ENCODE assay signal across 8 cellular contexts in the genomic region with DNA sequence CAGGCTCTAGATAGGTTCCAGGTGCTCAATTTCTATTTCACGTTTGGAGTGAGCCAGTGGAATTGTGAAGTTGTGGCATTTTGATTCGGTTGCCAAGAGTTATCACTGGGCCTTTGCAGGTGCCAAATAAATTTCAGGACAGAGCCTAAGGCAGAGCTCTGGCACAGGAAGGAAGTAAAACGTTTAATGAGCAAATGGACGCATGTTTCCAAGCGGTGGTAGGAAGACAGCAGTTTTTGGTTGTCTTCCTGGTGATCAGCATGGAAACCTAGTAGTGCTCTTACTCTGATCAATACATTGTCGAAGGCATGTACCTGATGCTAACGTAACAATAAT. TPM values are rescaled to one million over a fixed set of nuclear protein-coding genes. Genes with fewer than 3 reads are reported as not detected.
DNase-seq lines count a peak whose midpoint lies in the region; ATAC-seq, FAIRE-seq and TF ChIP-seq lines count a peak whose summit lies in the region.

No MANE protein-coding gene starts in this region.

- no peaks in the 10 kb centered on the region for H3K9me1 ChIP-seq in endothelial cell of umbilical vein (replicated peaks; ENCODE audit: control insufficient read depth, extremely low read depth, insufficient read depth, low read length)

- no peaks in the 10 kb centered on the region for H3K27me3 ChIP-seq in CD4-positive, alpha-beta memory T cell (ENCODE audit: insufficient read depth, low read length)
- no peaks in the 10 kb centered on the region for H3K27me3 ChIP-seq in endothelial cell of umbilical vein (ENCODE audit: control insufficient read depth in 2 of 2, insufficient read depth in 2 of 2, low read length in 2 of 2)

- peak overlapping the region; percentile 44 for H3K4me2 ChIP-seq in endothelial cell of umbilical vein (ENCODE audit: insufficient read depth, low read length)

- H4K20me1 ChIP-seq in endothelial cell of umbilical vein (replicated peaks; ENCODE audit: control insufficient read depth, extremely low read depth, insufficient read depth, low read length), result no peaks in the 10 kb centered on the region

- H3K27ac ChIP-seq in CD4-positive, alpha-beta memory T cell (ENCODE audit: low read depth, low read length), result peak overlapping the region; percentile 95
- H3K27ac ChIP-seq in endothelial cell of umbilical vein (ENCODE audit: insufficient read depth, low read depth, low read length), result peak overlapping the region; percentile 0

- no peak for DNase-seq in CD4-positive, alpha-beta memory T cell
- peak; percentile 50 for DNase-seq in NCI-H774 (lab: John Stamatoyannopoulos, UW)
- DNase-seq in endothelial cell of umbilical vein (ENCODE audit: low read depth, low spot score), result no peak
- no peak for DNase-seq in neural crest cell (ENCODE audit: low read depth, low spot score)
- DNase-seq in COLO668 (lab: John Stamatoyannopoulos, UW; ENCODE audit: unreplicated experiment), result no peak
- DNase-seq in anterior cingulate cortex (lab: John Stamatoyannopoulos, UW), result no peak
- DNase-seq in cerebellum (ENCODE audit: low spot score), result no peak

- H2AFZ ChIP-seq in endothelial cell of umbilical vein (ENCODE audit: low read depth, low read length), result peak overlapping the region; percentile 79

- dilution Hi-C loops in endothelial cell of umbilical vein (cut with MboI; ENCODE audit: extremely low pct_ligation_motif_present, low sequenced_read_pairs), result no loop called here

- H3K79me2 ChIP-seq in endothelial cell of umbilical vein (ENCODE audit: control insufficient read depth, insufficient read depth, low read length), result no peaks in the 10 kb centered on the region

- H3K4me1 Mint-ChIP-seq in CD4-positive, alpha-beta memory T cell, result peaks cover 46 to 81% (median 58%) of the 10 kb centered on the region in 4 donors
- H3K4me1 Mint-ChIP-seq in neural crest cell, result peaks cover 19% of the 10 kb centered on the region

- ATAC-seq in HG03469 (IDR thresholded peaks at IDR 0.05; ENCODE audit: unreplicated experiment), result no peak

- H3K9ac ChIP-seq in endothelial cell of umbilical vein (replicated peaks; ENCODE audit: extremely low read depth, insufficient read depth, low read length), result peak overlapping the region; percentile 36

- H3K9me3 ChIP-seq in CD4-positive, alpha-beta memory T cell (ENCODE audit: control insufficient read depth in 1 of 2, low read length in 2 of 2), result no peaks in the 10 kb centered on the region
- no peaks in the 10 kb centered on the region for H3K9me3 ChIP-seq in endothelial cell of umbilical vein (replicated peaks; ENCODE audit: control insufficient read depth, insufficient read depth, low read length)

- peak overlapping the region; percentile 90 to 100 (median 96) for H3K4me3 Mint-ChIP-seq in CD4-positive, alpha-beta memory T cell
- H3K4me3 Mint-ChIP-seq in neural crest cell, result peak overlapping the region; percentile 84

- POLR2A ChIA-PET in CD4-positive, alpha-beta memory T cell (lab: Charles Lee; ENCODE audit: partially characterized antibody), result interaction anchor here (0.9 to 6.0 kb wide), 12 partner anchors 11 to 134 kb away, joined by 3 to 149 read pairs (median 7); no protein-coding TSS in a partner anchor
- POLR2A ChIA-PET in endothelial cell of umbilical vein (lab: Charles Lee), result no interaction called here

- no peaks in the 10 kb centered on the region for H3K27me3 Mint-ChIP-seq in CD4-positive, alpha-beta memory T cell
- H3K27me3 Mint-ChIP-seq in neural crest cell (ENCODE audit: low read depth), result peaks cover 14% of the 10 kb centered on the region

- TF ChIP-seq POLR2A in endothelial cell of umbilical vein (IDR thresholded peaks at IDR 0.05; ENCODE audit: low read depth, low read length), result no peak

- peaks cover 33 to 45% of the 10 kb centered on the region in 2 donors for H3K36me3 Mint-ChIP-seq in CD4-positive, alpha-beta memory T cell
- H3K36me3 Mint-ChIP-seq in neural crest cell (ENCODE audit: low read depth), result no peaks in the 10 kb centered on the region

- FAIRE-seq in endothelial cell of umbilical vein (lab: Jason Lieb, UNC), result no peak

- peak overlapping the region; percentile 94 to 96 for H3K4me3 ChIP-seq in CD4-positive, alpha-beta memory T cell (ENCODE audit: low read length in 2 of 2)
- H3K4me3 ChIP-seq in endothelial cell of umbilical vein (replicated peaks in 1 of 3; ENCODE audit: insufficient read depth in 1 of 3, low read depth in 1 of 3, low read length in 3 of 3), result peak overlapping the region; percentile 8 to 46 (median 36)

- no peak for TF ChIP-seq CTCF in endothelial cell of umbilical vein (IDR thresholded peaks at IDR 0.05; ENCODE audit: extremely low read depth in 1 of 2, insufficient read depth in 1 of 2, low read depth in 1 of 2, low read length in 2 of 2)
- TF ChIP-seq CTCF in neural crest cell (conservative IDR thresholded peaks at IDR 0.05), result no peak

- H3K4me1 ChIP-seq in CD4-positive, alpha-beta memory T cell (ENCODE audit: insufficient read depth, low read length), result peaks cover 59% of the 10 kb centered on the region
- peaks cover 6% of the 10 kb centered on the region for H3K4me1 ChIP-seq in endothelial cell of umbilical vein (ENCODE audit: control insufficient read depth, extremely low read depth, insufficient read depth, low read length)

- intact Hi-C loops in CD4-positive, alpha-beta memory T cell (cut with micrococcal nuclease), result loop anchor here (1.0 to 2.0 kb wide), 6 partner anchors 11 to 136 kb away; a partner anchor contains a TSS
- intact Hi-C loops in endothelial cell of umbilical vein (cut with micrococcal nuclease), result loop anchor here (2.0 kb wide), 1 partner anchor 23 kb away; no protein-coding TSS in a partner anchor

- H3K27ac Mint-ChIP-seq in CD4-positive, alpha-beta memory T cell, result peak overlapping the region; percentile 90 to 99 (median 99)
- no peak overlapping the region for H3K27ac Mint-ChIP-seq in neural crest cell (ENCODE audit: unreplicated experiment)

- H3K9me3 Mint-ChIP-seq in CD4-positive, alpha-beta memory T cell, result peaks cover 0 to 4% (median 0%) of the 10 kb centered on the region in 8 donors
- no peaks in the 10 kb centered on the region for H3K9me3 Mint-ChIP-seq in neural crest cell

- no TSS peak for BruUV-seq in endothelial cell of umbilical vein (replicated peaks; lab: Mats Ljungman, UMichigan)

- H3K36me3 ChIP-seq in CD4-positive, alpha-beta memory T cell (ENCODE audit: insufficient read depth, low read length), result no peaks in the 10 kb centered on the region
- no peaks in the 10 kb centered on the region for H3K36me3 ChIP-seq in endothelial cell of umbilical vein (ENCODE audit: control insufficient read depth in 2 of 2, extremely low read depth in 1 of 2, insufficient read depth in 2 of 2, low read length in 2 of 2)

- CTCF ChIA-PET in CD4-positive, alpha-beta memory T cell (lab: Charles Lee; ENCODE audit: partially characterized antibody), result interaction anchor here (1.1 to 18.2 kb wide), 8 partner anchors 9 to 349 kb away, joined by 3 to 654 read pairs (median 6); no protein-coding TSS in a partner anchor
- CTCF ChIA-PET in endothelial cell of umbilical vein (lab: Charles Lee), result interaction anchor here (1.4 kb wide), 1 partner anchor 24 kb away, joined by 6 read pairs; no protein-coding TSS in a partner anchor

TF ChIP-seq in endothelial cell of umbilical vein, 7 proteins besides CTCF, POLR2A, EP300 and RAD21:
- TF ChIP-seq MYC (IDR thresholded peaks at IDR 0.05; ENCODE audit: low read depth, low read length) (no peak), JUN (IDR thresholded peaks at IDR 0.05; ENCODE audit: borderline replicate concordance, insufficient read depth, insufficient read length, low read depth) (no peak), FOS (IDR thresholded peaks at IDR 0.05; ENCODE audit: borderline replicate concordance, insufficient read depth, low read length) (no peak), POLR2AphosphoS5 (IDR thresholded peaks at IDR 0.05; ENCODE audit: insufficient read depth, low read depth, low read length) (no peak)
- TF ChIP-seq, protein P1, sequence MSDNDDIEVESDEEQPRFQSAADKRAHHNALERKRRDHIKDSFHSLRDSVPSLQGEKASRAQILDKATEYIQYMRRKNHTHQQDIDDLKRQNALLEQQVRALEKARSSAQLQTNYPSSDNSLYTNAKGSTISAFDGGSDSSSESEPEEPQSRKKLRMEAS (IDR thresholded peaks at IDR 0.05; ENCODE audit: insufficient read depth, insufficient read length), result no peak

RNA-seq across cellular contexts. Expression of a gene that starts 0.5 kb away (rescaled TPM):
- total RNA-seq in CD4-positive, alpha-beta memory T cell, result 100 to 1,000 TPM; 197 to 198 TPM
- polyA plus RNA-seq in CD4-positive, alpha-beta memory T cell, result 10 to 100 TPM; 82.5 to 86.3 TPM
- 0.60 and 1.4 TPM in 2 replicates for total RNA-seq in endothelial cell of umbilical vein
- polyA plus RNA-seq in endothelial cell of umbilical vein, result 0.28 and 0.37 TPM in 2 replicates
- 0.43 and 0.68 TPM in 2 replicates for polyA plus RNA-seq in endothelial cell of umbilical vein (2011; cell fraction: cytosol; rRNA removed)
- 0.67 and 0.83 TPM in 2 replicates for polyA plus RNA-seq in endothelial cell of umbilical vein (2011; cell fraction: nucleus; rRNA removed)
- polyA plus RNA-seq in endothelial cell of umbilical vein (2012), result 1.2 and 1.6 TPM in 2 replicates
- 0.59 and 1.5 TPM in 2 replicates for polyA minus RNA-seq in endothelial cell of umbilical vein
- polyA minus RNA-seq in endothelial cell of umbilical vein (2011; cell fraction: cytosol; rRNA and poly(A)+ RNA removed), result 7.0 TPM
- polyA minus RNA-seq in endothelial cell of umbilical vein (2011; cell fraction: nucleus; rRNA and poly(A)+ RNA removed), result 0.72 and 1.1 TPM in 2 replicates
- 0.16 and 0.33 TPM in 2 replicates for total RNA-seq in neural crest cell
- total RNA-seq in cerebellum, result 1.1 TPM

RNA-seq across cellular contexts. Expression of a gene that starts 29.3 kb away (rescaled TPM):
- total RNA-seq in CD4-positive, alpha-beta memory T cell, result 10 to 100 TPM; 60.9 to 61.2 TPM
- polyA plus RNA-seq in CD4-positive, alpha-beta memory T cell, result 10 to 100 TPM; 28.8 to 33.4 TPM
- 47.3 and 49.9 TPM in 2 replicates for total RNA-seq in endothelial cell of umbilical vein
- 32.9 and 42.8 TPM in 2 replicates for polyA plus RNA-seq in endothelial cell of umbilical vein
- 38.3 and 49.0 TPM in 2 replicates for polyA plus RNA-seq in endothelial cell of umbilical vein (2011; cell fraction: cytosol; rRNA removed)
- polyA plus RNA-seq in endothelial cell of umbilical vein (2011; cell fraction: nucleus; rRNA removed), result 73.7 and 80.9 TPM in 2 replicates
- 60.5 and 68.2 TPM in 2 replicates for polyA plus RNA-seq in endothelial cell of umbilical vein (2012)
- 63.1 and 82.2 TPM in 2 replicates for polyA minus RNA-seq in endothelial cell of umbilical vein
- 14.7 TPM for polyA minus RNA-seq in endothelial cell of umbilical vein (2011; cell fraction: cytosol; rRNA and poly(A)+ RNA removed)
- polyA minus RNA-seq in endothelial cell of umbilical vein (2011; cell fraction: nucleus; rRNA and poly(A)+ RNA removed), result 114 and 187 TPM in 2 replicates
- total RNA-seq in neural crest cell, result 41.0 and 42.6 TPM in 2 replicates
- 96.0 TPM for total RNA-seq in cerebellum

Comparison
In these comparisons a context has a peak if more than half of its experiments do, and no peak if none do; other contexts are left out.
1. RNA of a gene that starts 0.5 kb away (total RNA-seq): 197 to 198 TPM in CD4-positive, alpha-beta memory T cell; 0.60 to 1.4 TPM in endothelial cell of umbilical vein, 1.1 TPM in cerebellum (single experiment) and 0.16 to 0.33 TPM in neural crest cell; every median in the first group is over 10 times any median in the second.